In genomic region chrX:38754102-38754790, GRCh38 we compare ENCODE assay signal across 1 cellular context.
TF ChIP-seq lines count a peak whose summit lies in the region.

No MANE protein-coding gene starts in this region.

TF ChIP-seq in H1, 55 proteins besides CTCF, POLR2A, EP300 and RAD21 (continued from another document):
- TF ChIP-seq HDAC2 (IDR thresholded peaks at IDR 0.05; ENCODE audit: borderline replicate concordance in 1 of 2, low read depth in 2 of 2, low read length in 2 of 2) (no peak), SIX5 (IDR thresholded peaks at IDR 0.05; ENCODE audit: low read depth, low read length) (no peak), SIRT6 (IDR thresholded peaks at IDR 0.05; ENCODE audit: low read length) (no peak), TAF1 (IDR thresholded peaks at IDR 0.05; ENCODE audit: low read depth, low read length) (no peak), KDM4A (IDR thresholded peaks at IDR 0.05; ENCODE audit: low read depth, low read length, severe bottlenecking) (no peak), ZNF274 (IDR thresholded peaks at IDR 0.05; ENCODE audit: borderline replicate concordance, extremely low read depth, low read length) (no peak), TEAD4 (IDR thresholded peaks at IDR 0.05; ENCODE audit: low read depth, low read length) (no peak), SRF (IDR thresholded peaks at IDR 0.05; ENCODE audit: low read depth, low read length) (no peak), RBBP5 (IDR thresholded peaks at IDR 0.05; ENCODE audit: borderline replicate concordance, low read depth, low read length) (no peak), SUZ12 (IDR thresholded peaks at IDR 0.05; ENCODE audit: low read length) (no peak)
